Comparison of ENCODE assay signal across 10 cellular contexts in genomic region chr6:30908700-30909099, GRCh38. TPM values are rescaled to one million over a fixed set of nuclear protein-coding genes. Genes with fewer than 3 reads are reported as not detected.
DNase-seq lines count a peak whose midpoint lies in the region; ATAC-seq, FAIRE-seq and TF ChIP-seq lines count a peak whose summit lies in the region.
"Had no signal": no experiment of that assay in that cellular context is flagged by ENCODE, and none has a peak within 500 bp of the region (broad histone marks: within the 10 kb centered on the region; RNA-seq: fewer than 3 reads in every experiment).

No MANE protein-coding gene starts in this region.

- no peaks in the 10 kb centered on the region for H3K9me2 ChIP-seq in HCT116 (ENCODE audit: insufficient read depth)

- H3K9me3 Mint-ChIP-seq in activated CD4-positive, alpha-beta memory T cell treated with anti-CD3 and anti-CD28 coated beads, Interleukin-2, amount 10 ng/mL, durations not matched to agents 7 days and 5 days, result no peaks in the 10 kb centered on the region

- peaks cover 15 to 36% of the 10 kb centered on the region in 2 experiments; a peak in 3 of 4 replicates for H3K36me3 ChIP-seq in HCT116 (ENCODE audit: control insufficient read depth in 1 of 2, insufficient read depth in 2 of 2, low read length in 2 of 2)
- peaks cover 4% of the 10 kb centered on the region for H3K36me3 ChIP-seq in iPS DF 6.9 (ENCODE audit: control insufficient read depth, insufficient read depth, low read length)
- H3K36me3 ChIP-seq in smooth muscle cell (ENCODE audit: low read depth), result no peaks in the 10 kb centered on the region

- peak overlapping the region; percentile 91 for H3K4me3 Mint-ChIP-seq in activated CD4-positive, alpha-beta memory T cell treated with anti-CD3 and anti-CD28 coated beads, Interleukin-2, amount 10 ng/mL, durations not matched to agents 7 days and 5 days

- WGBS in iPS DF 6.9 (ENCODE audit: insufficient coverage, insufficient read length), result no CpG with 5 or more reads among the region's 2 CpGs
- WGBS in smooth muscle cell (ENCODE audit: low lambda C conversion rate), result 64% methylated on average over 2 of the region's 2 CpGs

- H3K9ac ChIP-seq in HCT116 (ENCODE audit: low read length) (peak overlapping the region; percentile 93), smooth muscle cell (ENCODE audit: low read depth) (peak overlapping the region; percentile 82)

- peak overlapping the region; percentile 99 for H3K4me3 ChIP-seq in HCT116 (replicated peaks in 1 of 2; ENCODE audit: low read depth in 1 of 2, low read length in 2 of 2)
- H3K4me3 ChIP-seq in iPS DF 6.9 (ENCODE audit: low read length), result peak overlapping the region; percentile 78; the same call in 1 of the 2 replicates
- H3K4me3 ChIP-seq in smooth muscle cell, result peak overlapping the region; percentile 100

- intact Hi-C loops in HCT116 (cut with micrococcal nuclease), result loop anchor here (2.0 kb wide), 1 partner anchor 24 kb away; the partner anchor contains the start of gene DDR1

- RAD21 ChIA-PET in HCT116 (lab: Charles Lee; ENCODE audit: low non-redundant PET in 1 of 2, low total read pairs in 2 of 2, uncharacterized antibody in 2 of 2, unreplicated experiment in 2 of 2), result no interaction called here

- H3K27me3 ChIP-seq in HCT116 (ENCODE audit: insufficient read depth, low read length), result no peaks in the 10 kb centered on the region
- H3K27me3 ChIP-seq in iPS DF 6.9 (ENCODE audit: control insufficient read depth, insufficient read depth, low read length), result no peaks in the 10 kb centered on the region
- H3K27me3 ChIP-seq in smooth muscle cell (ENCODE audit: low read depth), result no peaks in the 10 kb centered on the region

- DNase-seq in HCT116 (ENCODE audit: low read depth, low spot score), result no peak
- DNase-seq in activated CD4-positive, alpha-beta memory T cell treated with anti-CD3 and anti-CD28 coated beads, Interleukin-2, amount 10 ng/mL, durations not matched to agents 7 days and 5 days, result no peak
- DNase-seq in iPS DF 6.9 (ENCODE audit: low read depth, low spot score), result no peak
- no peak for DNase-seq in smooth muscle cell (lab: John Stamatoyannopoulos, UW; ENCODE audit: unreplicated experiment)
- no peak for DNase-seq in activated gamma-delta T cell (lab: John Stamatoyannopoulos, UW)
- DNase-seq in GM19238 (ENCODE audit: insufficient read length, low spot score), result no peak
- DNase-seq in GM19239 (ENCODE audit: insufficient read length, low spot score), result no peak

- H3K27ac ChIP-seq in HCT116 (ENCODE audit: low read depth, low read length) (peak overlapping the region; percentile 58), iPS DF 6.9 (ENCODE audit: low read length) (no peak overlapping the region), smooth muscle cell (ENCODE audit: low read depth) (peak overlapping the region; percentile 74)

- peaks cover 26% of the 10 kb centered on the region for H3F3A ChIP-seq in smooth muscle cell (ENCODE audit: low read depth)

- no peak for TF ChIP-seq POLR2A in HCT116 (IDR thresholded peaks at IDR 0.05; ENCODE audit: borderline replicate concordance, extremely low read depth, insufficient read depth, insufficient read length)

- BruUV-seq in HCT116 (replicated peaks; lab: Mats Ljungman, UMichigan), result TSS peak; percentile 46

- no peak overlapping the region for H3K27ac Mint-ChIP-seq in activated CD4-positive, alpha-beta memory T cell treated with anti-CD3 and anti-CD28 coated beads, Interleukin-2, amount 10 ng/mL, durations not matched to agents 7 days and 5 days

- H3K27me3 Mint-ChIP-seq in activated CD4-positive, alpha-beta memory T cell treated with anti-CD3 and anti-CD28 coated beads, Interleukin-2, amount 10 ng/mL, durations not matched to agents 7 days and 5 days, result no peaks in the 10 kb centered on the region

- H2AFZ ChIP-seq in HCT116 (ENCODE audit: low read depth, low read length, poor library complexity, severe bottlenecking), result no peak overlapping the region
- peak overlapping the region; percentile 97 for H2AFZ ChIP-seq in smooth muscle cell (ENCODE audit: low read depth)

- H3K79me2 ChIP-seq in HCT116 (ENCODE audit: insufficient read depth, low read length), result peaks cover 15% of the 10 kb centered on the region
- H3K79me2 ChIP-seq in smooth muscle cell (ENCODE audit: low read depth), result peaks cover 12% of the 10 kb centered on the region

- CTCF ChIA-PET in HCT116 (lab: Charles Lee), result interaction anchor here (1.3 kb wide), 1 partner anchor 10 kb away, joined by 4 read pairs; no protein-coding TSS in a partner anchor
- CTCF ChIA-PET in activated CD4-positive, alpha-beta memory T cell treated with anti-CD3 and anti-CD28 coated beads, Interleukin-2, amount 10 ng/mL, durations not matched to agents 7 days and 5 days (lab: Charles Lee), result interaction anchor here (1.4 to 6.8 kb wide), 2 partner anchors 79 to 179 kb away, joined by 6 to 22 read pairs; no protein-coding TSS in a partner anchor

- ATAC-seq in HCT116 (no peak), GM19328 (IDR thresholded peaks at IDR 0.05; ENCODE audit: unreplicated experiment) (no peak)

- H3K9me3 ChIP-seq in HCT116 (ENCODE audit: control insufficient read depth in 1 of 2, insufficient read depth in 1 of 2, low read depth in 1 of 2, low read length in 2 of 2) (no peaks in the 10 kb centered on the region), iPS DF 6.9 (ENCODE audit: control insufficient read depth, insufficient read depth, low read length) (no peaks in the 10 kb centered on the region), smooth muscle cell (replicated peaks; ENCODE audit: low read depth) (no peaks in the 10 kb centered on the region)

- H3K4me1 ChIP-seq in HCT116 (ENCODE audit: control insufficient read depth in 1 of 2, insufficient read depth in 2 of 2, low read length in 2 of 2), result peaks cover 11 to 23% of the 10 kb centered on the region in 2 experiments; a peak in 3 of 4 replicates
- peaks cover under 1% of the 10 kb centered on the region; the same call in 1 of the 2 replicates for H3K4me1 ChIP-seq in iPS DF 6.9 (ENCODE audit: control insufficient read depth, insufficient read depth, low read length)
- peaks cover 14% of the 10 kb centered on the region for H3K4me1 ChIP-seq in smooth muscle cell (ENCODE audit: low read depth)

- H3K4me1 Mint-ChIP-seq in activated CD4-positive, alpha-beta memory T cell treated with anti-CD3 and anti-CD28 coated beads, Interleukin-2, amount 10 ng/mL, durations not matched to agents 7 days and 5 days, result peaks cover 32% of the 10 kb centered on the region

- TF ChIP-seq RAD21 in HCT116 (IDR thresholded peaks at IDR 0.05; ENCODE audit: low read depth), result no peak

- H4K20me1 ChIP-seq in HCT116 (ENCODE audit: insufficient read depth), result no peaks in the 10 kb centered on the region
- no peaks in the 10 kb centered on the region for H4K20me1 ChIP-seq in smooth muscle cell (ENCODE audit: low read depth)

- H3K36me3 Mint-ChIP-seq in activated CD4-positive, alpha-beta memory T cell treated with anti-CD3 and anti-CD28 coated beads, Interleukin-2, amount 10 ng/mL, durations not matched to agents 7 days and 5 days (ENCODE audit: low read depth), result peaks cover 21% of the 10 kb centered on the region

- POLR2A ChIA-PET in HCT116 (lab: Charles Lee), result no interaction called here
- POLR2A ChIA-PET in activated CD4-positive, alpha-beta memory T cell treated with anti-CD3 and anti-CD28 coated beads, Interleukin-2, amount 10 ng/mL, durations not matched to agents 7 days and 5 days (lab: Charles Lee), result interaction anchor here (1.2 kb wide), 1 partner anchor 10 kb away, joined by 3 read pairs; no protein-coding TSS in a partner anchor

- TF ChIP-seq CTCF in HCT116 (IDR thresholded peaks at IDR 0.05 in 2 of 3, conservative IDR thresholded peaks at IDR 0.05 in 1 of 3; ENCODE audit: borderline replicate concordance in 1 of 3, insufficient read depth in 1 of 3, low read depth in 2 of 3, low read length in 2 of 3) (no peak), smooth muscle cell (IDR thresholded peaks at IDR 0.05; ENCODE audit: borderline replicate concordance, insufficient read depth, poor library complexity, severe bottlenecking) (no peak)

- H3K4me2 ChIP-seq in HCT116 (ENCODE audit: low read length) (peak overlapping the region; percentile 94), smooth muscle cell (peak overlapping the region; percentile 94)

- FAIRE-seq in GM19239 (lab: Jason Lieb, UNC), result no peak

TF ChIP-seq in HCT116, 20 proteins besides CTCF, POLR2A, EP300 and RAD21:
- no peak for TF ChIP-seq ELF1 (IDR thresholded peaks at IDR 0.05; ENCODE audit: borderline replicate concordance, low read depth)
- no peak for TF ChIP-seq EZH2 (IDR thresholded peaks at IDR 0.05)

RNA-seq across cellular contexts. Expression of gene GTF2H4, which starts 0.7 kb away (rescaled TPM):
- total RNA-seq in HCT116 (2021; ENCODE audit: unreplicated experiment), result 59.7 TPM
- polyA plus RNA-seq in HCT116 (2012), result 27.3 and 35.0 TPM in 2 replicates
- 10 to 100 TPM; 25.6 to 26.4 TPM for total RNA-seq in activated CD4-positive, alpha-beta memory T cell treated with anti-CD3 and anti-CD28 coated beads, Interleukin-2, amount 10 ng/mL, durations not matched to agents 7 days and 5 days
- 15.6 and 24.8 TPM in 2 replicates for total RNA-seq in smooth muscle cell
- 7.2 and 9.5 TPM in 2 replicates for polyA plus RNA-seq in smooth muscle cell

RNA-seq across cellular contexts. Expression of gene VARS2, which starts 5.3 kb away (rescaled TPM):
- 39.8 TPM for total RNA-seq in HCT116 (2021; ENCODE audit: unreplicated experiment)
- polyA plus RNA-seq in HCT116 (2012), result 25.8 and 27.3 TPM in 2 replicates
- 10 to 100 TPM; 33.6 to 37.0 TPM for total RNA-seq in activated CD4-positive, alpha-beta memory T cell treated with anti-CD3 and anti-CD28 coated beads, Interleukin-2, amount 10 ng/mL, durations not matched to agents 7 days and 5 days
- 15.1 and 18.4 TPM in 2 replicates for total RNA-seq in smooth muscle cell
- polyA plus RNA-seq in smooth muscle cell, result 15.4 and 19.6 TPM in 2 replicates

RNA-seq across cellular contexts. Expression of gene SFTA2, which starts 23.3 kb away (rescaled TPM):
- not detected for total RNA-seq in HCT116 (2021; ENCODE audit: unreplicated experiment)
- not detected in 2 replicates for polyA plus RNA-seq in HCT116 (2012)
- not detected for total RNA-seq in activated CD4-positive, alpha-beta memory T cell treated with anti-CD3 and anti-CD28 coated beads, Interleukin-2, amount 10 ng/mL, durations not matched to agents 7 days and 5 days
- total RNA-seq in smooth muscle cell, result not detected in 2 replicates
- not detected in 2 replicates for polyA plus RNA-seq in smooth muscle cell
- total RNA-seq: myocyte; T-helper 1 cell treated with Interleukin-12 subunit alpha and Interleukin-12 subunit beta and Interleukin-4 antibody, amounts not matched to agents 30 ng/mL and 1 ng/mL, for 36 hours had no signal

RNA-seq across cellular contexts. Expression of gene DDR1, which starts 24.4 kb away (rescaled TPM):
- total RNA-seq in HCT116 (2021; ENCODE audit: unreplicated experiment) (211 TPM), smooth muscle cell (30.7 and 82.6 TPM in 2 replicates)
- polyA plus RNA-seq in HCT116 (2012), result 138 and 167 TPM in 2 replicates
- total RNA-seq in activated CD4-positive, alpha-beta memory T cell treated with anti-CD3 and anti-CD28 coated beads, Interleukin-2, amount 10 ng/mL, durations not matched to agents 7 days and 5 days, result 1 to 10 TPM; 1.8 to 3.2 TPM
- 23.8 and 77.3 TPM in 2 replicates for polyA plus RNA-seq in smooth muscle cell

RNA-seq across cellular contexts. Expression of gene MUCL3, which starts 32.1 kb away (rescaled TPM):
- total RNA-seq in HCT116 (2021; ENCODE audit: unreplicated experiment) (0.15 TPM), smooth muscle cell (0.31 TPM in 1 of 2 replicates, not detected in the other)
- polyA plus RNA-seq in HCT116 (2012), result 0.02 and 0.04 TPM in 2 replicates
- not detected for total RNA-seq in activated CD4-positive, alpha-beta memory T cell treated with anti-CD3 and anti-CD28 coated beads, Interleukin-2, amount 10 ng/mL, durations not matched to agents 7 days and 5 days
- polyA plus RNA-seq in smooth muscle cell, result not detected in 2 replicates
- total RNA-seq: myocyte; T-helper 1 cell treated with Interleukin-12 subunit alpha and Interleukin-12 subunit beta and Interleukin-4 antibody, amounts not matched to agents 30 ng/mL and 1 ng/mL, for 36 hours had no signal
